In genomic region chrX:120560842-120561633, GRCh38 we compare ENCODE assay signal across 8 cellular contexts. TPM values are rescaled to one million over a fixed set of nuclear protein-coding genes. Genes with fewer than 3 reads are reported as not detected.
A peak's percentile ranks its signal among the peaks of the same experiment; 100 is the strongest.
DNase-seq lines count a peak whose midpoint lies in the region; ATAC-seq and TF ChIP-seq lines count a peak whose summit lies in the region.

Gene CUL4B (minus strand): TSS chrX:120560962. CDS start chrX:120560638, 324 bp downstream.

- peak; percentile 83 for ATAC-seq in HG02610 (IDR thresholded peaks at IDR 0.05; ENCODE audit: unreplicated experiment)
- ATAC-seq in activated naive CD4-positive, alpha-beta T cell treated with anti-CD3 and anti-CD28 coated beads, Interleukin-2, amount 50 U/mL, for 72 hours, result peak; percentile 86 to 88
- ATAC-seq in omental fat pad (ENCODE audit: low FRiP score), result peak; percentile 91

- peak within 1 kb of the TSS; percentile 89 to 98 for H3K27ac Mint-ChIP-seq in activated naive CD4-positive, alpha-beta T cell treated with anti-CD3 and anti-CD28 coated beads, Interleukin-2, amount 50 U/mL, for 72 hours

- peak within 1 kb of the TSS; percentile 94 for H3K27ac ChIP-seq in temporal lobe (ENCODE audit: low read depth, low read length)

- peaks cover 7 to 14% of the 10 kb centered on the region in 2 donors for H3K36me3 Mint-ChIP-seq in activated naive CD4-positive, alpha-beta T cell treated with anti-CD3 and anti-CD28 coated beads, Interleukin-2, amount 50 U/mL, for 72 hours

- H3K9me3 Mint-ChIP-seq in activated naive CD4-positive, alpha-beta T cell treated with anti-CD3 and anti-CD28 coated beads, Interleukin-2, amount 50 U/mL, for 72 hours, result no peaks in the 10 kb centered on the region

- DNase-seq in NCI-H1092 treated with DMSO at 0.1 percent for 48 hours (lab: John Stamatoyannopoulos, UW) (peak; percentile 95), SKM-1 (lab: John Stamatoyannopoulos, UW; ENCODE audit: unreplicated experiment) (peak; percentile 42), glomerular endothelial cell (ENCODE audit: extremely low read depth, low read depth, low spot score) (no peak), omental fat pad (ENCODE audit: low spot score) (peak; percentile 73)
- peak; percentile 85 to 89 for DNase-seq in activated naive CD4-positive, alpha-beta T cell treated with anti-CD3 and anti-CD28 coated beads, Interleukin-2, amount 50 U/mL, for 72 hours (ENCODE audit: low spot score in 2 of 2)

- peak within 1 kb of the TSS; percentile 83 for H3K4me3 ChIP-seq in GM08714 (ENCODE audit: low read length)

- no peak for TF ChIP-seq CTCF in omental fat pad (IDR thresholded peaks at IDR 0.05)

RNA-seq across cellular contexts. Expression of gene CUL4B, which starts in this region (rescaled TPM):
- total RNA-seq in activated naive CD4-positive, alpha-beta T cell treated with anti-CD3 and anti-CD28 coated beads, Interleukin-2, amount 50 U/mL, for 72 hours, result 10 to 100 TPM; 59.4 to 60.6 TPM
- total RNA-seq in glomerular endothelial cell, result 69.1 and 79.0 TPM in 2 replicates
- total RNA-seq in omental fat pad, result 10 to 100 TPM; 27.3 to 55.5 (median 30.3) TPM
- total RNA-seq in temporal lobe, result 47.9 TPM
